13 cellular contexts compared by ENCODE assay signal in the genomic region with DNA sequence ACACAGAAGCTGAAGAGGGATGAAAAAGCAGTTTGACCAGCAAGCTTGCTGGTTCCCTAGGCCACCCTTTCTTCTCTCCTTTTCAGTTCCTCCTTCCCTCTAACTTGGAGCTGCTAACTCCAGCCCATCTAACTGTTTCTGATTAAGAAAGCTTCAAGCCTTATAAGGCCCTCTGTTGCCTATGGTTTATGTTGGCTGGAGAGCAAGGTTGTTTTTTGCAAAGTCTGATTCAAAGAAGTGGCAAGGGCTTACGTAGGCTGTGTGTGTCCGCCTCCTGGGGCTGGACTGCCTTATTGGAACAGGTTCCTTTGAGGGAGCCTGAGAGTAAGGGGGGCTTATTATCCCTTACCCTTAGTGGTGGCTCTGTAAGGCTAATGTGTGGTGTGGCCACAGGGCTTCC. TPM values are rescaled to one million over a fixed set of nuclear protein-coding genes. Genes with fewer than 3 reads are reported as not detected.
DNase-seq lines count a peak whose midpoint lies in the region; ATAC-seq and TF ChIP-seq lines count a peak whose summit lies in the region.
"Had no signal": no experiment of that assay in that cellular context is flagged by ENCODE, and none has a peak within 500 bp of the region (broad histone marks: within the 10 kb centered on the region; RNA-seq: fewer than 3 reads in every experiment).

No MANE protein-coding gene starts in this region.

- H3K4me3 ChIP-seq in esophagus (ENCODE audit: low read depth in 1 of 2, low read length in 2 of 2) (no peak overlapping the region), gastrocnemius medialis (no peak overlapping the region)
- H3K4me3 ChIP-seq: SJSA1 had no signal

- peaks cover 6 to 11% of the 10 kb centered on the region in 2 donors for H3K4me1 ChIP-seq in esophagus (ENCODE audit: control insufficient read depth in 2 of 2, insufficient read depth in 2 of 2, low read length in 1 of 2)
- peaks cover 93% of the 10 kb centered on the region in 2 donors for H3K4me1 ChIP-seq in gastrocnemius medialis
- H3K4me1 ChIP-seq: SJSA1 had no signal

- no peak for TF ChIP-seq POLR2A in gastrocnemius medialis (IDR thresholded peaks at IDR 0.05)

- intact Hi-C loops in gastrocnemius medialis (cut with DNase I; ENCODE audit: low total_unique reads): no loop called here

- H3K9me3 ChIP-seq in esophagus (ENCODE audit: control insufficient read depth in 2 of 2, insufficient read depth in 1 of 2, low read depth in 1 of 2, low read length in 1 of 2) (no peaks in the 10 kb centered on the region), gastrocnemius medialis (no peaks in the 10 kb centered on the region)
- H3K9me3 ChIP-seq: SJSA1 had no signal

- in situ Hi-C loops in gastrocnemius medialis (cut with MboI; ENCODE audit: low sequenced_read_pairs in 4 of 4): loop anchor here in 1 of 4 donors (25.0 kb wide), 1 partner anchor 895 kb away; a partner anchor contains a TSS

- ATAC-seq in gastrocnemius medialis: no peak

- no peak for TF ChIP-seq CTCF in gastrocnemius medialis (IDR thresholded peaks at IDR 0.05 in 4 of 5, conservative IDR thresholded peaks at IDR 0.05 in 1 of 5)

- DNase-seq in GF-D8 (lab: John Stamatoyannopoulos, UW): peak; percentile 12
- peak; percentile 61 to 89 for DNase-seq in NOMO-1 (lab: John Stamatoyannopoulos, UW; ENCODE audit: unreplicated experiment in 2 of 2)
- DNase-seq in gastrocnemius medialis: no peak
- DNase-seq in islet precursor cell: no peak
- no peak for DNase-seq in activated gamma-delta T cell treated with Interleukin-2 at 50 U/mL for 16 hours
- no peak for DNase-seq in stimulated activated CD4-positive, alpha-beta T cell treated with anti-CD3 and anti-CD28 coated beads, Interleukin-2, amount 100 ng/mL, for 24 hours
- no peak for DNase-seq in NCI-H446 treated with DMSO at 0.1 percent for 48 hours (lab: John Stamatoyannopoulos, UW)
- DNase-seq: activated CD4-positive, alpha-beta memory T cell treated with anti-CD3 and anti-CD28 coated beads for 36 hours; CD8-positive, alpha-beta memory T cell; H7; NCI-H146 had no signal

- H3K27me3 ChIP-seq in esophagus (ENCODE audit: control insufficient read depth in 1 of 2, insufficient read depth in 2 of 2, low read length in 2 of 2): no peaks in the 10 kb centered on the region
- H3K27me3 ChIP-seq in gastrocnemius medialis: no peaks in the 10 kb centered on the region
- H3K27me3 ChIP-seq: SJSA1 had no signal

- WGBS in esophagus, 2 donors: 55 to 60% methylated on average over 2 of the region's 2 CpGs

- H3K27ac ChIP-seq in esophagus (ENCODE audit: low read depth in 2 of 2, low read length in 1 of 2): peak overlapping the region; percentile 65 to 79
- peak overlapping the region; percentile 91 to 99 (median 94) for H3K27ac ChIP-seq in gastrocnemius medialis
- H3K27ac ChIP-seq: SJSA1 had no signal

- H3K36me3 ChIP-seq in esophagus (ENCODE audit: control insufficient read depth in 2 of 2, insufficient read depth in 2 of 2, low read length in 1 of 2): no peaks in the 10 kb centered on the region
- no peaks in the 10 kb centered on the region for H3K36me3 ChIP-seq in gastrocnemius medialis
- H3K36me3 ChIP-seq: SJSA1 had no signal

RNA-seq across cellular contexts. Expression of a gene that starts 7.1 kb away (rescaled TPM):
- 10 to 100 TPM; 15.1 to 27.8 TPM for polyA plus RNA-seq in esophagus
- 100 to 1,000 TPM in 2 of 4 donors, 10 to 100 TPM in 2; 57.5 to 174 (median 117) TPM for total RNA-seq in gastrocnemius medialis

Comparison
In these comparisons a context has a peak if more than half of its experiments do, and no peak if none do; other contexts are left out.
1. DNase-seq: peak in GF-D8 (single experiment) and NOMO-1 (2 of 2); none in gastrocnemius medialis (0 of 2), islet precursor cell (single experiment), activated gamma-delta T cell treated with Interleukin-2 at 50 U/mL for 16 hours (single experiment), stimulated activated CD4-positive, alpha-beta T cell treated with anti-CD3 and anti-CD28 coated beads, Interleukin-2, amount 100 ng/mL, for 24 hours (0 of 2) and NCI-H446 treated with DMSO at 0.1 percent for 48 hours (single experiment).